Comparison of ENCODE assay signal across 1 cellular context in genomic region chr1:52142220-52143153, GRCh38.
TF ChIP-seq lines count a peak whose summit lies in the region.

No MANE protein-coding gene starts in this region.

TF ChIP-seq in HepG2, 621 proteins besides CTCF, POLR2A, EP300 and RAD21 (continued from another document and continues in another):
- no peak for TF ChIP-seq ZNF784 (CRISPR knock-in tag; IDR thresholded peaks at IDR 0.05; ENCODE audit: borderline replicate concordance)
- TF ChIP-seq IRF2 (CRISPR knock-in tag; IDR thresholded peaks at IDR 0.05), result no peak
- no peak for TF ChIP-seq CBX1 (IDR thresholded peaks at IDR 0.05; ENCODE audit: low read depth)
- TF ChIP-seq, protein P1, sequence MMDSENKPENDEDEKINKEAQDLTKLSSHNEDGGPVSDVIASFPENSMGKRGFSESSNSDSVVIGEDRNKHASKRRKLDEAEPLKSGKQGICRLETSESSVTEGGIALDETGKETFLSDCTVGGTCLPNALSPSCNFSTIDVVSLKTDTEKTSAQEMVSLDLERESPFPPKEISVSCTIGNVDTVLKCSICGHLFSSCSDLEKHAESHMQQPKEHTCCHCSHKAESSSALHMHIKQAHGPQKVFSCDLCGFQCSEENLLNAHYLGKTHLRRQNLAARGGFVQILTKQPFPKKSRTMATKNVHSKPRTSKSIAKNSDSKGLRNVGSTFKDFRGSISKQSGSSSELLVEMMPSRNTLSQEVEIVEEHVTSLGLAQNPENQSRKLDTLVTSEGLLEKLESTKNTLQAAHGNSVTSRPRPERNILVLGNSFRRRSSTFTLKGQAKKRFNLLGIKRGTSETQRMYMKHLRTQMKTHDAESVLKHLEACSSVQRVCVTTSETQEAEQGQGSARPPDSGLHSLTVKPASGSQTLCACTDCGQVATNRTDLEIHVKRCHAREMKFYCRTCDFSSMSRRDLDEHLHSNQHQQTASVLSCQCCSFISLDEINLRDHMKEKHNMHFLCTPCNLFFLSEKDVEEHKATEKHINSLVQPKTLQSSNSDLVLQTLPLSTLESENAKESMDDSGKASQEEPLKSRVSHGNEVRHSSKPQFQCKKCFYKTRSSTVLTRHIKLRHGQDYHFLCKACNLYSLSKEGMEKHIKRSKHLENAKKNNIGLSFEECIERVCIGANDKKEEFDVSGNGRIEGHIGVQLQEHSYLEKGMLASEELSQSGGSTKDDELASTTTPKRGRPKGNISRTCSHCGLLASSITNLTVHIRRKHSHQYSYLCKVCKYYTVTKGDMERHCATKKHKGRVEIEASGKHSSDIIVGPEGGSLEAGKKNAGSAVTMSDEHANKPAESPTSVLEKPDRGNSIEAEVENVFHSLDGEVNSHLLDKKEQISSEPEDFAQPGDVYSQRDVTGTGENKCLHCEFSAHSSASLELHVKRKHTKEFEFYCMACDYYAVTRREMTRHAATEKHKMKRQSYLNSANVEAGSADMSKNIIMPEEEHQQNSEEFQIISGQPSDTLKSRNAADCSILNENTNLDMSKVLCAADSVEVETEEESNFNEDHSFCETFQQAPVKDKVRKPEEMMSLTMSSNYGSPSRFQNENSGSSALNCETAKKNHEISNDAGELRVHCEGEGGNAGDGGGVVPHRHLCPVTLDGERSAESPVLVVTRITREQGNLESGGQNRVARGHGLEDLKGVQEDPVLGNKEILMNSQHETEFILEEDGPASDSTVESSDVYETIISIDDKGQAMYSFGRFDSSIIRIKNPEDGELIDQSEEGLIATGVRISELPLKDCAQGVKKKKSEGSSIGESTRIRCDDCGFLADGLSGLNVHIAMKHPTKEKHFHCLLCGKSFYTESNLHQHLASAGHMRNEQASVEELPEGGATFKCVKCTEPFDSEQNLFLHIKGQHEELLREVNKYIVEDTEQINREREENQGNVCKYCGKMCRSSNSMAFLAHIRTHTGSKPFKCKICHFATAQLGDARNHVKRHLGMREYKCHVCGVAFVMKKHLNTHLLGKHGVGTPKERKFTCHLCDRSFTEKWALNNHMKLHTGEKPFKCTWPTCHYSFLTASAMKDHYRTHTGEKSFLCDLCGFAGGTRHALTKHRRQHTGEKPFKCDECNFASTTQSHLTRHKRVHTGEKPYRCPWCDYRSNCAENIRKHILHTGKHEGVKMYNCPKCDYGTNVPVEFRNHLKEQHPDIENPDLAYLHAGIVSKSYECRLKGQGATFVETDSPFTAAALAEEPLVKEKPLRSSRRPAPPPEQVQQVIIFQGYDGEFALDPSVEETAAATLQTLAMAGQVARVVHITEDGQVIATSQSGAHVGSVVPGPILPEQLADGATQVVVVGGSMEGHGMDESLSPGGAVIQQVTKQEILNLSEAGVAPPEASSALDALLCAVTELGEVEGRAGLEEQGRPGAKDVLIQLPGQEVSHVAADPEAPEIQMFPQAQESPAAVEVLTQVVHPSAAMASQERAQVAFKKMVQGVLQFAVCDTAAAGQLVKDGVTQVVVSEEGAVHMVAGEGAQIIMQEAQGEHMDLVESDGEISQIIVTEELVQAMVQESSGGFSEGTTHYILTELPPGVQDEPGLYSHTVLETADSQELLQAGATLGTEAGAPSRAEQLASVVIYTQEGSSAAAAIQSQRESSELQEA (CRISPR knock-in tag; IDR thresholded peaks at IDR 0.05; ENCODE audit: not compliant biosample characterization), result no peak
- no peak; the same call in 1 of the 2 replicates for TF ChIP-seq NFKB2 (CRISPR knock-in tag; IDR thresholded peaks at IDR 0.05; ENCODE audit: borderline replicate concordance)
- TF ChIP-seq POLR2AphosphoS2 (IDR thresholded peaks at IDR 0.05; ENCODE audit: low read depth, low read length), result no peak
- TF ChIP-seq ZNF317 (CRISPR knock-in tag; IDR thresholded peaks at IDR 0.05), result no peak
- TF ChIP-seq RELA (CRISPR knock-in tag; IDR thresholded peaks at IDR 0.05), result no peak
- TF ChIP-seq MTF2 (CRISPR knock-in tag; IDR thresholded peaks at IDR 0.05; ENCODE audit: borderline replicate concordance), result no peak; the same call in 1 of the 2 replicates
- TF ChIP-seq PAX8 (CRISPR knock-in tag; IDR thresholded peaks at IDR 0.05; ENCODE audit: borderline replicate concordance), result no peak
- TF ChIP-seq ZNF781 (CRISPR knock-in tag; IDR thresholded peaks at IDR 0.05; ENCODE audit: borderline replicate concordance, not compliant biosample characterization), result no peak
- TF ChIP-seq, protein P2, sequence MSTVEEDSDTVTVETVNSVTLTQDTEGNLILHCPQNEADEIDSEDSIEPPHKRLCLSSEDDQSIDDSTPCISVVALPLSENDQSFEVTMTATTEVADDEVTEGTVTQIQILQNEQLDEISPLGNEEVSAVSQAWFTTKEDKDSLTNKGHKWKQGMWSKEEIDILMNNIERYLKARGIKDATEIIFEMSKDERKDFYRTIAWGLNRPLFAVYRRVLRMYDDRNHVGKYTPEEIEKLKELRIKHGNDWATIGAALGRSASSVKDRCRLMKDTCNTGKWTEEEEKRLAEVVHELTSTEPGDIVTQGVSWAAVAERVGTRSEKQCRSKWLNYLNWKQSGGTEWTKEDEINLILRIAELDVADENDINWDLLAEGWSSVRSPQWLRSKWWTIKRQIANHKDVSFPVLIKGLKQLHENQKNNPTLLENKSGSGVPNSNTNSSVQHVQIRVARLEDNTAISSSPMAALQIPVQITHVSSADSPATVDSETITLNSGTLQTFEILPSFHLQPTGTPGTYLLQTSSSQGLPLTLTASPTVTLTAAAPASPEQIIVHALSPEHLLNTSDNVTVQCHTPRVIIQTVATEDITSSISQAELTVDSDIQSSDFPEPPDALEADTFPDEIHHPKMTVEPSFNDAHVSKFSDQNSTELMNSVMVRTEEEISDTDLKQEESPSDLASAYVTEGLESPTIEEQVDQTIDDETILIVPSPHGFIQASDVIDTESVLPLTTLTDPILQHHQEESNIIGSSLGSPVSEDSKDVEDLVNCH (CRISPR knock-in tag; IDR thresholded peaks at IDR 0.05), result no peak
- TF ChIP-seq MEF2D (CRISPR knock-in tag; IDR thresholded peaks at IDR 0.05), result no peak
- no peak for TF ChIP-seq GLI4 (CRISPR knock-in tag; IDR thresholded peaks at IDR 0.05; ENCODE audit: borderline replicate concordance)
- no peak for TF ChIP-seq MED13 (CRISPR knock-in tag; IDR thresholded peaks at IDR 0.05)
- TF ChIP-seq NCOA2 (CRISPR knock-in tag; IDR thresholded peaks at IDR 0.05), result no peak; the same call in 1 of the 2 replicates
- TF ChIP-seq SIX4 (CRISPR knock-in tag; IDR thresholded peaks at IDR 0.05), result no peak
- TF ChIP-seq EED (CRISPR knock-in tag; IDR thresholded peaks at IDR 0.05), result no peak
- TF ChIP-seq ZNF709 (CRISPR knock-in tag; IDR thresholded peaks at IDR 0.05), result no peak
- TF ChIP-seq, protein P3, sequence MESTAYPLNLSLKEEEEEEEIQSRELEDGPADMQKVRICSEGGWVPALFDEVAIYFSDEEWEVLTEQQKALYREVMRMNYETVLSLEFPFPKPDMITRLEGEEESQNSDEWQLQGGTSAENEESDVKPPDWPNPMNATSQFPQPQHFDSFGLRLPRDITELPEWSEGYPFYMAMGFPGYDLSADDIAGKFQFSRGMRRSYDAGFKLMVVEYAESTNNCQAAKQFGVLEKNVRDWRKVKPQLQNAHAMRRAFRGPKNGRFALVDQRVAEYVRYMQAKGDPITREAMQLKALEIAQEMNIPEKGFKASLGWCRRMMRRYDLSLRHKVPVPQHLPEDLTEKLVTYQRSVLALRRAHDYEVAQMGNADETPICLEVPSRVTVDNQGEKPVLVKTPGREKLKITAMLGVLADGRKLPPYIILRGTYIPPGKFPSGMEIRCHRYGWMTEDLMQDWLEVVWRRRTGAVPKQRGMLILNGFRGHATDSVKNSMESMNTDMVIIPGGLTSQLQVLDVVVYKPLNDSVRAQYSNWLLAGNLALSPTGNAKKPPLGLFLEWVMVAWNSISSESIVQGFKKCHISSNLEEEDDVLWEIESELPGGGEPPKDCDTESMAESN (CRISPR knock-in tag; conservative IDR thresholded peaks at IDR 0.05), result peak; percentile 16; the same call in 1 of the 2 replicates
- no peak for TF ChIP-seq RBAK (CRISPR knock-in tag; IDR thresholded peaks at IDR 0.05)
- peak; percentile 33; the same call in 1 of the 2 replicates for TF ChIP-seq ZNF704 (CRISPR knock-in tag; IDR thresholded peaks at IDR 0.05; ENCODE audit: borderline replicate concordance)
- no peak for TF ChIP-seq HOXA5 (CRISPR knock-in tag; IDR thresholded peaks at IDR 0.05)
- TF ChIP-seq ARNT (IDR thresholded peaks at IDR 0.05), result no peak
- TF ChIP-seq ZNF678 (CRISPR knock-in tag; IDR thresholded peaks at IDR 0.05), result peak; percentile 15; the same call in 1 of the 2 replicates
- TF ChIP-seq, protein P4, sequence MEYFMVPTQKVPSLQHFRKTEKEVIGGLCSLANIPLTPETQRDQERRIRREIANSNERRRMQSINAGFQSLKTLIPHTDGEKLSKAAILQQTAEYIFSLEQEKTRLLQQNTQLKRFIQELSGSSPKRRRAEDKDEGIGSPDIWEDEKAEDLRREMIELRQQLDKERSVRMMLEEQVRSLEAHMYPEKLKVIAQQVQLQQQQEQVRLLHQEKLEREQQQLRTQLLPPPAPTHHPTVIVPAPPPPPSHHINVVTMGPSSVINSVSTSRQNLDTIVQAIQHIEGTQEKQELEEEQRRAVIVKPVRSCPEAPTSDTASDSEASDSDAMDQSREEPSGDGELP (IDR thresholded peaks at IDR 0.05; ENCODE audit: borderline replicate concordance, low read depth), result no peak
- TF ChIP-seq, protein P5, sequence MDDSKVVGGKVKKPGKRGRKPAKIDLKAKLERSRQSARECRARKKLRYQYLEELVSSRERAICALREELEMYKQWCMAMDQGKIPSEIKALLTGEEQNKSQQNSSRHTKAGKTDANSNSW (CRISPR knock-in tag; IDR thresholded peaks at IDR 0.05; ENCODE audit: borderline replicate concordance), result 0 out of 2 replicates have a peak, but pooled peaks have one; percentile 43
- no peak; the same call in 1 of the 2 replicates for TF ChIP-seq RXRB (CRISPR knock-in tag; IDR thresholded peaks at IDR 0.05; ENCODE audit: borderline replicate concordance)
- no peak for TF ChIP-seq ZBTB21 (CRISPR knock-in tag; IDR thresholded peaks at IDR 0.05)
- TF ChIP-seq, protein P6, sequence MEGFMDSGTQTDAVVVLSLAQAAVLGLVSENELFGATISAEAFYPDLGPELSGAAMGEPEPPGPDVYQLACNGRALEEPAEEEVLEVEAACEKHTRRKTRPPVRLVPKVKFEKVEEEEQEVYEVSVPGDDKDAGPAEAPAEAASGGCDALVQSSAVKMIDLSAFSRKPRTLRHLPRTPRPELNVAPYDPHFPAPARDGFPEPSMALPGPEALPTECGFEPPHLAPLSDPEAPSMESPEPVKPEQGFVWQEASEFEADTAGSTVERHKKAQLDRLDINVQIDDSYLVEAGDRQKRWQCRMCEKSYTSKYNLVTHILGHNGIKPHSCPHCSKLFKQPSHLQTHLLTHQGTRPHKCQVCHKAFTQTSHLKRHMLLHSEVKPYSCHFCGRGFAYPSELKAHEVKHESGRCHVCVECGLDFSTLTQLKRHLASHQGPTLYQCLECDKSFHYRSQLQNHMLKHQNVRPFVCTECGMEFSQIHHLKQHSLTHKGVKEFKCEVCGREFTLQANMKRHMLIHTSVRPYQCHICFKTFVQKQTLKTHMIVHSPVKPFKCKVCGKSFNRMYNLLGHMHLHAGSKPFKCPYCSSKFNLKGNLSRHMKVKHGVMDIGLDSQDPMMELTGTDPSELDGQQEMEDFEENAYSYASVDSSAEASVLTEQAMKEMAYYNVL (CRISPR knock-in tag; IDR thresholded peaks at IDR 0.05; ENCODE audit: borderline replicate concordance), result no peak
- TF ChIP-seq ELF3 (CRISPR knock-in tag; IDR thresholded peaks at IDR 0.05), result no peak
- no peak for TF ChIP-seq ZNF713 (CRISPR knock-in tag; IDR thresholded peaks at IDR 0.05)
- TF ChIP-seq MIER2 (CRISPR knock-in tag; IDR thresholded peaks at IDR 0.05), result no peak
- no peak for TF ChIP-seq ZNF441 (CRISPR knock-in tag; IDR thresholded peaks at IDR 0.05; ENCODE audit: borderline replicate concordance)
